12 cellular contexts compared by ENCODE assay signal in genomic region chr5:167814828-167815227, GRCh38.
A peak's percentile ranks its signal among the peaks of the same experiment; 100 is the strongest.
DNase-seq lines count a peak whose midpoint lies in the region; ATAC-seq, FAIRE-seq and TF ChIP-seq lines count a peak whose summit lies in the region.
"Had no signal": no experiment of that assay in that cellular context is flagged by ENCODE, and none has a peak within 500 bp of the region (broad histone marks: within the 10 kb centered on the region; RNA-seq: fewer than 3 reads in every experiment).

No MANE protein-coding gene starts in this region.

- intact Hi-C loops in sciatic nerve (cut with DNase I), result no loop called here

- peaks cover 4% of the 10 kb centered on the region for H3K4me1 Mint-ChIP-seq in activated CD4-positive, alpha-beta T cell treated with anti-CD3 and anti-CD28 coated beads, Interleukin-2, amount 10 ng/mL, durations not matched to agents 7 days and 5 days
- H3K4me1 Mint-ChIP-seq in activated naive CD8-positive, alpha-beta T cell treated with anti-CD3 and anti-CD28 coated beads for 36 hours, result no peaks in the 10 kb centered on the region

- DNase-seq in H54 (ENCODE audit: insufficient read length, low spot score), result peak; percentile 65
- peak; percentile 10 for DNase-seq in T1000 (lab: John Stamatoyannopoulos, UW)
- DNase-seq in fibroblast of the aortic adventitia (ENCODE audit: low read depth), result peak; percentile 88
- DNase-seq in sciatic nerve (ENCODE audit: low spot score), result no peak
- DNase-seq in HuH-7 (ENCODE audit: low spot score), result no peak
- no peak for DNase-seq in activated CD4-positive, alpha-beta T cell treated with anti-CD3 and anti-CD28 coated beads, Interleukin-2, amount 10 ng/mL, durations not matched to agents 7 days and 5 days
- no peak for DNase-seq in NCI-H82 (lab: John Stamatoyannopoulos, UW)
- no peak for DNase-seq in activated naive CD8-positive, alpha-beta T cell treated with anti-CD3 and anti-CD28 coated beads for 36 hours
- DNase-seq: DMS153, NCI-H1092 treated with DMSO at 0.1 percent for 48 hours, posterior cingulate gyrus had no signal

- peak; percentile 90 for FAIRE-seq in H54 (lab: Jason Lieb, UNC)

- no peak overlapping the region for H3K4me3 ChIP-seq in fibroblast of the aortic adventitia (ENCODE audit: low read depth, low read length)
- H3K4me3 ChIP-seq: tibial nerve had no signal

- H3K36me3 Mint-ChIP-seq in activated CD4-positive, alpha-beta T cell treated with anti-CD3 and anti-CD28 coated beads, Interleukin-2, amount 10 ng/mL, durations not matched to agents 7 days and 5 days (ENCODE audit: low read depth), result no peaks in the 10 kb centered on the region
- no peaks in the 10 kb centered on the region for H3K36me3 Mint-ChIP-seq in activated naive CD8-positive, alpha-beta T cell treated with anti-CD3 and anti-CD28 coated beads for 36 hours

- H3K9me3 Mint-ChIP-seq in activated CD4-positive, alpha-beta T cell treated with anti-CD3 and anti-CD28 coated beads, Interleukin-2, amount 10 ng/mL, durations not matched to agents 7 days and 5 days, result no peaks in the 10 kb centered on the region
- no peaks in the 10 kb centered on the region for H3K9me3 Mint-ChIP-seq in activated naive CD8-positive, alpha-beta T cell treated with anti-CD3 and anti-CD28 coated beads for 36 hours

- POLR2A ChIA-PET in activated CD4-positive, alpha-beta T cell treated with anti-CD3 and anti-CD28 coated beads, Interleukin-2, amount 10 ng/mL, durations not matched to agents 7 days and 5 days (lab: Charles Lee), result no interaction called here

- H3K27me3 Mint-ChIP-seq in activated CD4-positive, alpha-beta T cell treated with anti-CD3 and anti-CD28 coated beads, Interleukin-2, amount 10 ng/mL, durations not matched to agents 7 days and 5 days, result no peaks in the 10 kb centered on the region
- H3K27me3 Mint-ChIP-seq in activated naive CD8-positive, alpha-beta T cell treated with anti-CD3 and anti-CD28 coated beads for 36 hours, result no peaks in the 10 kb centered on the region

- no peak for TF ChIP-seq POLR2A in H54 (IDR thresholded peaks at IDR 0.05; ENCODE audit: low read depth, low read length)

- no peak overlapping the region for H3K27ac Mint-ChIP-seq in activated CD4-positive, alpha-beta T cell treated with anti-CD3 and anti-CD28 coated beads, Interleukin-2, amount 10 ng/mL, durations not matched to agents 7 days and 5 days
- H3K27ac Mint-ChIP-seq in activated naive CD8-positive, alpha-beta T cell treated with anti-CD3 and anti-CD28 coated beads for 36 hours, result no peak overlapping the region

- ATAC-seq in sciatic nerve, result peak; percentile 97

- no peak for TF ChIP-seq CTCF in fibroblast of the aortic adventitia (IDR thresholded peaks at IDR 0.05; ENCODE audit: insufficient read depth, low read length)

- CTCF ChIA-PET in activated CD4-positive, alpha-beta T cell treated with anti-CD3 and anti-CD28 coated beads, Interleukin-2, amount 10 ng/mL, durations not matched to agents 7 days and 5 days (lab: Charles Lee), result no interaction called here

- H3K4me3 Mint-ChIP-seq in activated CD4-positive, alpha-beta T cell treated with anti-CD3 and anti-CD28 coated beads, Interleukin-2, amount 10 ng/mL, durations not matched to agents 7 days and 5 days, result no peak overlapping the region
- H3K4me3 Mint-ChIP-seq in activated naive CD8-positive, alpha-beta T cell treated with anti-CD3 and anti-CD28 coated beads for 36 hours, result no peak overlapping the region

Comparison
In these comparisons a context has a peak if more than half of its experiments do, and no peak if none do; other contexts are left out.
1. DNase-seq: peak in H54 (single experiment), T1000 (single experiment) and fibroblast of the aortic adventitia (single experiment); none in sciatic nerve (single experiment), HuH-7 (single experiment), activated CD4-positive, alpha-beta T cell treated with anti-CD3 and anti-CD28 coated beads, Interleukin-2, amount 10 ng/mL, durations not matched to agents 7 days and 5 days (single experiment), NCI-H82 (single experiment) and activated naive CD8-positive, alpha-beta T cell treated with anti-CD3 and anti-CD28 coated beads for 36 hours (single experiment).